8 cellular contexts compared by ENCODE assay signal in the genomic region with DNA sequence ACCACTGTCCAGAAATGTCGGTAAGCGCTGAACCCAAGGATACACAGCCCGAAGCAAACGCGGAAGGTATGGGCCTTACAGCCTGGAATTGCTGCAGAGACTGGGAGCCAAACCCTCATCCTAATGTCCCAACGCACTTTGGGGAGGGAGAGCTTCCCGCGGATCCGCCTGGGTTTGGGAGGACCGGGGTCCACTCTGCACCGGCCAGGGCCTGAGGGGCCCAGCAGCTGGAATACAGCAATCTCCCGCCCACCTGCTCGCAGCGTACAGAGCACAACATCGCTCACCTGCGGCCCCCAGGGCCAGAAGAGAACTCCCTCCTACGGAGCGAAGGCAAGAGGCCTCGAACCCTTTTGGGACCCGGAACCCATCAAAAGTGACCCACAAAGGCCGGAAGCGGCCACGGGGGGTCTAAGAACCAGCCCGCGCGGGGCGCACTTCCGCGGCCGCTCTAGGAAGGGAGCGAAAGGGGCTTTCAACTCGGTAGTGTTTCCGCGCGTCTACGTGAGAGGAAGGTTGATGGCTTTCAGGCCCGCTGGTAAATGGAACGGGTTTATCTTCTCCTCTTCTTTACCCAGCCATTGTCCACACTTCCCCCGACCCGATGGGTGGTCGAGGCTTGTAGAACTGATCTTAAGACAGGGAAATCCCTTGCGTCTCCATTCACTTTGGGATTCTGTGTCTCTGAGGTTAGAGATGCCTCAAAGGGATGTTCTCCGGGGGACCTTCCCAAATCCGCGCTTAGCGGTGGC. TPM values are rescaled to one million over a fixed set of nuclear protein-coding genes. Genes with fewer than 3 reads are reported as not detected.
DNase-seq lines count a peak whose midpoint lies in the region; ATAC-seq and TF ChIP-seq lines count a peak whose summit lies in the region.

A gene (minus strand): TSS at position 378 of the 752 bp plus-strand sequence. CDS start 1,342 bp downstream, outside the sequence.

- H3K27ac ChIP-seq in PC-9: peak within 1 kb of the TSS; percentile 43

- no peaks in the 10 kb centered on the region for H4K20me1 ChIP-seq in PC-9 (ENCODE audit: insufficient read depth)

- CTCF ChIA-PET in PC-9 (lab: Charles Lee): interaction anchor here (1.0 kb wide), 1 partner anchor 45 kb away, joined by 5 read pairs; no protein-coding TSS in a partner anchor

- peak; percentile 90 for ATAC-seq in GM19463 (IDR thresholded peaks at IDR 0.05; ENCODE audit: unreplicated experiment)

- peak within 1 kb of the TSS; percentile 90 for H3K4me3 Mint-ChIP-seq in activated T-helper 2 cell treated with anti-CD3 and anti-CD28 coated beads, Interferon-gamma antibody, Interleukin-2, Interleukin-4, amounts not matched to agents 10 μg/mL and 5 μg/mL and 100 μg/mL, durations not matched to agents 14 hours and 24 hours and 36 hours (ENCODE audit: low read depth)
- H3K4me3 Mint-ChIP-seq in nephron: peak within 1 kb of the TSS; percentile 95 to 98 (median 97)

- peak within 1 kb of the TSS; percentile 73 for H3K27ac Mint-ChIP-seq in activated T-helper 2 cell treated with anti-CD3 and anti-CD28 coated beads, Interferon-gamma antibody, Interleukin-2, Interleukin-4, amounts not matched to agents 10 μg/mL and 5 μg/mL and 100 μg/mL, durations not matched to agents 14 hours and 24 hours and 36 hours
- peak within 1 kb of the TSS; percentile 95 to 99 (median 96) for H3K27ac Mint-ChIP-seq in nephron

- H2AFZ ChIP-seq in PC-9: peak within 1 kb of the TSS; percentile 97

- peaks cover 30% of the 10 kb centered on the region for H3K4me1 ChIP-seq in PC-9 (replicated peaks; ENCODE audit: insufficient read depth)

- H3K4me2 ChIP-seq in PC-9: peak within 1 kb of the TSS; percentile 81

- H3K36me3 Mint-ChIP-seq in activated T-helper 2 cell treated with anti-CD3 and anti-CD28 coated beads, Interferon-gamma antibody, Interleukin-2, Interleukin-4, amounts not matched to agents 10 μg/mL and 5 μg/mL and 100 μg/mL, durations not matched to agents 14 hours and 24 hours and 36 hours (ENCODE audit: low read depth): peaks cover 44% of the 10 kb centered on the region
- peaks cover 38% of the 10 kb centered on the region for H3K36me3 Mint-ChIP-seq in nephron (ENCODE audit: low read depth)

- H3K4me3 ChIP-seq in PC-9: peak within 1 kb of the TSS; percentile 74

- H3K27me3 ChIP-seq in PC-9 (ENCODE audit: insufficient read depth, low read depth): no peaks in the 10 kb centered on the region

- intact Hi-C loops in PC-9 (cut with micrococcal nuclease; ENCODE audit: unreplicated experiment): loop anchor here (1.0 to 5.0 kb wide), 5 partner anchors 16 to 262 kb away; a partner anchor contains a TSS
- intact Hi-C loops in activated T-helper 2 cell treated with anti-CD3 and anti-CD28 coated beads, Interferon-gamma antibody, Interleukin-2, Interleukin-4, amounts not matched to agents 10 μg/mL and 5 μg/mL and 100 μg/mL, durations not matched to agents 14 hours and 24 hours and 36 hours (cut with micrococcal nuclease): loop anchor here (1.0 to 5.0 kb wide), 6 partner anchors 44 to 275 kb away; a partner anchor contains a TSS

- H3K27me3 Mint-ChIP-seq in activated T-helper 2 cell treated with anti-CD3 and anti-CD28 coated beads, Interferon-gamma antibody, Interleukin-2, Interleukin-4, amounts not matched to agents 10 μg/mL and 5 μg/mL and 100 μg/mL, durations not matched to agents 14 hours and 24 hours and 36 hours (ENCODE audit: low read depth): peaks cover 34% of the 10 kb centered on the region
- peaks cover 12% of the 10 kb centered on the region for H3K27me3 Mint-ChIP-seq in nephron (ENCODE audit: low read depth)

- peaks cover 44% of the 10 kb centered on the region for H3K79me2 ChIP-seq in PC-9 (ENCODE audit: low read depth)

- peaks cover 36% of the 10 kb centered on the region for H3K4me1 Mint-ChIP-seq in activated T-helper 2 cell treated with anti-CD3 and anti-CD28 coated beads, Interferon-gamma antibody, Interleukin-2, Interleukin-4, amounts not matched to agents 10 μg/mL and 5 μg/mL and 100 μg/mL, durations not matched to agents 14 hours and 24 hours and 36 hours (ENCODE audit: low read depth)
- H3K4me1 Mint-ChIP-seq in nephron: peaks cover 38% of the 10 kb centered on the region

- POLR2A ChIA-PET in PC-9 (lab: Charles Lee; ENCODE audit: unreplicated experiment): interaction anchor here (0.7 to 1.1 kb wide), 2 partner anchors 258 to 587 kb away, joined by 4 to 10 read pairs; a partner anchor contains a TSS

- no peaks in the 10 kb centered on the region for H3K9me2 ChIP-seq in PC-9 (ENCODE audit: insufficient read depth)

- DNase-seq in CMK (ENCODE audit: low read depth) (peak; percentile 87), HS-5 (ENCODE audit: low read depth) (peak; percentile 29), PC-9 (peak; percentile 75 to 84), fibroblast of the conjunctiva (ENCODE audit: low read depth) (peak; percentile 74)
- DNase-seq in activated T-helper 2 cell treated with anti-CD3 and anti-CD28 coated beads, Interferon-gamma antibody, Interleukin-2, Interleukin-4, amounts not matched to agents 10 μg/mL and 5 μg/mL and 100 μg/mL, durations not matched to agents 14 hours and 24 hours and 36 hours (ENCODE audit: low spot score): peak; percentile 74
- DNase-seq in stimulated activated naive CD4-positive, alpha-beta T cell treated with Interleukin-2 at 50 U/mL for 16 hours (lab: John Stamatoyannopoulos, UW): peak; percentile 77

- no peaks in the 10 kb centered on the region for H3K9me3 Mint-ChIP-seq in activated T-helper 2 cell treated with anti-CD3 and anti-CD28 coated beads, Interferon-gamma antibody, Interleukin-2, Interleukin-4, amounts not matched to agents 10 μg/mL and 5 μg/mL and 100 μg/mL, durations not matched to agents 14 hours and 24 hours and 36 hours
- H3K9me3 Mint-ChIP-seq in nephron: no peaks in the 10 kb centered on the region

- H3F3A ChIP-seq in PC-9 (ENCODE audit: insufficient read depth, low read depth): peaks cover 9% of the 10 kb centered on the region; the same call in 1 of the 2 replicates

- BruUV-seq in PC-9 (replicated peaks; lab: Mats Ljungman, UMichigan): TSS peak; percentile 49

- H3K9me3 ChIP-seq in PC-9 (ENCODE audit: insufficient read depth, low read depth): no peaks in the 10 kb centered on the region

- peak; percentile 43 for TF ChIP-seq CTCF in PC-9 (conservative IDR thresholded peaks at IDR 0.05)
- TF ChIP-seq CTCF in nephron (IDR thresholded peaks at IDR 0.05; ENCODE audit: unreplicated experiment in 3 of 3): peak; percentile 64 to 76 (median 66)

- H3K36me3 ChIP-seq in PC-9 (ENCODE audit: low read depth): 0 out of 2 replicates have a peak, but pooled peaks cover 6% of the 10 kb centered on the region

RNA-seq across cellular contexts. Expression of the gene that starts here (rescaled TPM):
- 10.9 and 11.2 TPM in 2 replicates for total RNA-seq in PC-9 (2021)
- 5.3 and 5.7 TPM in 2 replicates for total RNA-seq in activated T-helper 2 cell treated with anti-CD3 and anti-CD28 coated beads, Interferon-gamma antibody, Interleukin-2, Interleukin-4, amounts not matched to agents 10 μg/mL and 5 μg/mL and 100 μg/mL, durations not matched to agents 14 hours and 24 hours and 36 hours

Comparison
In these comparisons a context has a peak if more than half of its experiments do, and no peak if none do; other contexts are left out.
1. Peak in every context shown above with its lines: DNase-seq, ATAC-seq, H3K4me3 ChIP-seq and H3K27ac ChIP-seq.
2. DNase-seq: peak in every context shown above with its lines; median percentile 87 in CMK; 80 in PC-9; 77 in stimulated activated naive CD4-positive, alpha-beta T cell treated with Interleukin-2 at 50 U/mL for 16 hours; 74 in activated T-helper 2 cell treated with anti-CD3 and anti-CD28 coated beads, Interferon-gamma antibody, Interleukin-2, Interleukin-4, amounts not matched to agents 10 μg/mL and 5 μg/mL and 100 μg/mL, durations not matched to agents 14 hours and 24 hours and 36 hours; 74 in fibroblast of the conjunctiva; 29 in HS-5.